ENCODE assay signal across 30 cellular contexts in genomic region chr1:77026126-77026525, GRCh38.
"Had no signal": no experiment of that assay in that cellular context is flagged by ENCODE, and none has a peak within 500 bp of the region (broad histone marks: within the 10 kb centered on the region; RNA-seq: fewer than 3 reads in every experiment).

No MANE protein-coding gene starts in this region.

- H3K4me1 ChIP-seq: gastrocnemius medialis, heart left ventricle, left lung, psoas muscle, thyroid gland, upper lobe of left lung had no signal

- H3K4me3 Mint-ChIP-seq: endodermal cell; naive thymus-derived CD4-positive, alpha-beta T cell; nephron; stimulated activated effector memory CD8-positive, alpha-beta T cell treated with anti-CD3 and anti-CD28 coated beads, Interleukin-12 subunit alpha, Interleukin-12 subunit beta, amount 100 ng/mL, for 72 hours had no signal

- H3K27me3 ChIP-seq: gastrocnemius medialis, hepatocyte, left lung, ovary, sigmoid colon, stomach, thyroid gland, upper lobe of left lung had no signal

- DNase-seq: cerebellar nuclear complex; cortex of kidney; dorsolateral prefrontal cortex; effector CD4-positive, alpha-beta T cell; endodermal cell; foreskin fibroblast; gastrocnemius medialis; heart left ventricle; left cardiac atrium; mesenchymal stem cell; midbrain; naive thymus-derived CD4-positive, alpha-beta T cell; occipital lobe; ovary; posterior cingulate gyrus; psoas muscle; right cardiac atrium; sigmoid colon; stimulated activated CD4-positive, alpha-beta T cell treated with anti-CD3 and anti-CD28 coated beads, Interleukin-2, amount 100 ng/mL, for 24 hours; stimulated activated CD4-positive, alpha-beta T cell treated with anti-CD3 and anti-CD28 coated beads, Interleukin-4, amount 100 ng/mL, for 24 hours; stimulated activated naive CD4-positive, alpha-beta T cell treated with Interleukin-2 at 50 U/mL for 16 hours; stomach; thyroid gland had no signal

- FAIRE-seq: urothelium cell line had no signal

- H3K27ac Mint-ChIP-seq: endodermal cell; naive thymus-derived CD4-positive, alpha-beta T cell; nephron; stimulated activated effector memory CD8-positive, alpha-beta T cell treated with anti-CD3 and anti-CD28 coated beads, Interleukin-12 subunit alpha, Interleukin-12 subunit beta, amount 100 ng/mL, for 72 hours had no signal

- H3K36me3 ChIP-seq: gastrocnemius medialis, heart left ventricle, left lung, ovary, sigmoid colon, stomach, thyroid gland, upper lobe of left lung had no signal

- H3K4me1 Mint-ChIP-seq: naive thymus-derived CD4-positive, alpha-beta T cell; stimulated activated effector memory CD8-positive, alpha-beta T cell treated with anti-CD3 and anti-CD28 coated beads, Interleukin-12 subunit alpha, Interleukin-12 subunit beta, amount 100 ng/mL, for 72 hours had no signal

- H3K9me3 ChIP-seq: gastrocnemius medialis, heart left ventricle, left lung, ovary, psoas muscle, sigmoid colon, stomach, thyroid gland, upper lobe of left lung had no signal

- H3K9me3 Mint-ChIP-seq: endodermal cell; naive thymus-derived CD4-positive, alpha-beta T cell; nephron; stimulated activated effector memory CD8-positive, alpha-beta T cell treated with anti-CD3 and anti-CD28 coated beads, Interleukin-12 subunit alpha, Interleukin-12 subunit beta, amount 100 ng/mL, for 72 hours had no signal

- H3K4me3 ChIP-seq: dorsolateral prefrontal cortex, gastrocnemius medialis, heart left ventricle, hepatocyte, left lung, ovary, psoas muscle, sigmoid colon, stomach, thyroid gland, upper lobe of left lung had no signal

- H3K27ac ChIP-seq: dorsolateral prefrontal cortex, epithelial cell of prostate, gastrocnemius medialis, heart left ventricle, hepatocyte, left lung, ovary, psoas muscle, sigmoid colon, stomach, thyroid gland, upper lobe of left lung had no signal

- H3K36me3 Mint-ChIP-seq: naive thymus-derived CD4-positive, alpha-beta T cell; stimulated activated effector memory CD8-positive, alpha-beta T cell treated with anti-CD3 and anti-CD28 coated beads, Interleukin-12 subunit alpha, Interleukin-12 subunit beta, amount 100 ng/mL, for 72 hours had no signal
